1 cellular context compared by ENCODE assay signal in the genomic region with DNA sequence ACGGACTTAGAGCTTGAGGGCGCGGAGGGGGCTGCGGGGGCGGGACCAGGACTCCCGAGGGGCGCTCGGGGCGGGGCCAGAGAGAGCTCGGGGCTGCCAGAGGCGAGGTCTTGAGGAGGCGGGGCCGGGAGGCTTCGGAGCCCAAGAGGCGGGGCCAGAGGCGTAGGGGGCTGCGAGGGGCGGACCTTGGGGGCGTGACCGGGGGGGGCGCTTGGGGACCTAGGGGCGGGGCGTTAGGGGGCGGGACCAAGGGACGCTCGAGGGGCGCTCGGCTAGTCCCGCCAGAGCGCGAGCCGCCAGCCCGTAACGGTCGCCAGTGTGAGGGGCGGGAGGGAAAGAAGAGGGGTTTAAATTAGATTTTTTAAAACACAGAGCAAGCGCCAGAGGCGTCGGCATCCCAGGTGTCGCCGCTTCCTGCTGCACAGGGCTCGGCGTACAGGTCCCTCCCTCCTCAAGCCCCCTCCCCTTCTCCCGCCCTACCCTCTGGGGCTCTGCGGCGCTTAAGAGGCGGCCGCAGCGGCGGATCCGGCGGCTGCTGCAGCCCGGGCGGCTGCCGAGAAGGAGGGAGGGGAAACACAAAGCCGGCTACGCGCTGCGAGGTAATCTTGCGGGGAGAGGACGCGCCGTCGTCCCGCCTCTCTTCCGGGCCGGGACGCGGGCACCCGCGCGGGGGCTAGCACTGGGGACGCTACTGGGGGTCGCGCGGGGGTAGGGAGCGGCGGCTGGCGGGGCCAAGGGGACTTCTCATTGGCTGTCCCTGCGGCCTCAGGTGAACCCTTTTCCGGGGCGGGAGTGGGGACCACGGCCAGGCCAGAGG.
TF ChIP-seq lines count a peak whose summit lies in the region.

A gene with protein sequence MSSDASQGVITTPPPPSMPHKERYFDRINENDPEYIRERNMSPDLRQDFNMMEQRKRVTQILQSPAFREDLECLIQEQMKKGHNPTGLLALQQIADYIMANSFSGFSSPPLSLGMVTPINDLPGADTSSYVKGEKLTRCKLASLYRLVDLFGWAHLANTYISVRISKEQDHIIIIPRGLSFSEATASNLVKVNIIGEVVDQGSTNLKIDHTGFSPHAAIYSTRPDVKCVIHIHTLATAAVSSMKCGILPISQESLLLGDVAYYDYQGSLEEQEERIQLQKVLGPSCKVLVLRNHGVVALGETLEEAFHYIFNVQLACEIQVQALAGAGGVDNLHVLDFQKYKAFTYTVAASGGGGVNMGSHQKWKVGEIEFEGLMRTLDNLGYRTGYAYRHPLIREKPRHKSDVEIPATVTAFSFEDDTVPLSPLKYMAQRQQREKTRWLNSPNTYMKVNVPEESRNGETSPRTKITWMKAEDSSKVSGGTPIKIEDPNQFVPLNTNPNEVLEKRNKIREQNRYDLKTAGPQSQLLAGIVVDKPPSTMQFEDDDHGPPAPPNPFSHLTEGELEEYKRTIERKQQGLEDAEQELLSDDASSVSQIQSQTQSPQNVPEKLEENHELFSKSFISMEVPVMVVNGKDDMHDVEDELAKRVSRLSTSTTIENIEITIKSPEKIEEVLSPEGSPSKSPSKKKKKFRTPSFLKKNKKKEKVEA (plus strand): TSS at position 284 of the 817 bp plus-strand sequence. CDS start 92,670 bp downstream, outside the sequence.

TF ChIP-seq in HepG2, 621 proteins besides CTCF, POLR2A, EP300 and RAD21 (continued from another document and continues in another):
- TF ChIP-seq, protein P1, sequence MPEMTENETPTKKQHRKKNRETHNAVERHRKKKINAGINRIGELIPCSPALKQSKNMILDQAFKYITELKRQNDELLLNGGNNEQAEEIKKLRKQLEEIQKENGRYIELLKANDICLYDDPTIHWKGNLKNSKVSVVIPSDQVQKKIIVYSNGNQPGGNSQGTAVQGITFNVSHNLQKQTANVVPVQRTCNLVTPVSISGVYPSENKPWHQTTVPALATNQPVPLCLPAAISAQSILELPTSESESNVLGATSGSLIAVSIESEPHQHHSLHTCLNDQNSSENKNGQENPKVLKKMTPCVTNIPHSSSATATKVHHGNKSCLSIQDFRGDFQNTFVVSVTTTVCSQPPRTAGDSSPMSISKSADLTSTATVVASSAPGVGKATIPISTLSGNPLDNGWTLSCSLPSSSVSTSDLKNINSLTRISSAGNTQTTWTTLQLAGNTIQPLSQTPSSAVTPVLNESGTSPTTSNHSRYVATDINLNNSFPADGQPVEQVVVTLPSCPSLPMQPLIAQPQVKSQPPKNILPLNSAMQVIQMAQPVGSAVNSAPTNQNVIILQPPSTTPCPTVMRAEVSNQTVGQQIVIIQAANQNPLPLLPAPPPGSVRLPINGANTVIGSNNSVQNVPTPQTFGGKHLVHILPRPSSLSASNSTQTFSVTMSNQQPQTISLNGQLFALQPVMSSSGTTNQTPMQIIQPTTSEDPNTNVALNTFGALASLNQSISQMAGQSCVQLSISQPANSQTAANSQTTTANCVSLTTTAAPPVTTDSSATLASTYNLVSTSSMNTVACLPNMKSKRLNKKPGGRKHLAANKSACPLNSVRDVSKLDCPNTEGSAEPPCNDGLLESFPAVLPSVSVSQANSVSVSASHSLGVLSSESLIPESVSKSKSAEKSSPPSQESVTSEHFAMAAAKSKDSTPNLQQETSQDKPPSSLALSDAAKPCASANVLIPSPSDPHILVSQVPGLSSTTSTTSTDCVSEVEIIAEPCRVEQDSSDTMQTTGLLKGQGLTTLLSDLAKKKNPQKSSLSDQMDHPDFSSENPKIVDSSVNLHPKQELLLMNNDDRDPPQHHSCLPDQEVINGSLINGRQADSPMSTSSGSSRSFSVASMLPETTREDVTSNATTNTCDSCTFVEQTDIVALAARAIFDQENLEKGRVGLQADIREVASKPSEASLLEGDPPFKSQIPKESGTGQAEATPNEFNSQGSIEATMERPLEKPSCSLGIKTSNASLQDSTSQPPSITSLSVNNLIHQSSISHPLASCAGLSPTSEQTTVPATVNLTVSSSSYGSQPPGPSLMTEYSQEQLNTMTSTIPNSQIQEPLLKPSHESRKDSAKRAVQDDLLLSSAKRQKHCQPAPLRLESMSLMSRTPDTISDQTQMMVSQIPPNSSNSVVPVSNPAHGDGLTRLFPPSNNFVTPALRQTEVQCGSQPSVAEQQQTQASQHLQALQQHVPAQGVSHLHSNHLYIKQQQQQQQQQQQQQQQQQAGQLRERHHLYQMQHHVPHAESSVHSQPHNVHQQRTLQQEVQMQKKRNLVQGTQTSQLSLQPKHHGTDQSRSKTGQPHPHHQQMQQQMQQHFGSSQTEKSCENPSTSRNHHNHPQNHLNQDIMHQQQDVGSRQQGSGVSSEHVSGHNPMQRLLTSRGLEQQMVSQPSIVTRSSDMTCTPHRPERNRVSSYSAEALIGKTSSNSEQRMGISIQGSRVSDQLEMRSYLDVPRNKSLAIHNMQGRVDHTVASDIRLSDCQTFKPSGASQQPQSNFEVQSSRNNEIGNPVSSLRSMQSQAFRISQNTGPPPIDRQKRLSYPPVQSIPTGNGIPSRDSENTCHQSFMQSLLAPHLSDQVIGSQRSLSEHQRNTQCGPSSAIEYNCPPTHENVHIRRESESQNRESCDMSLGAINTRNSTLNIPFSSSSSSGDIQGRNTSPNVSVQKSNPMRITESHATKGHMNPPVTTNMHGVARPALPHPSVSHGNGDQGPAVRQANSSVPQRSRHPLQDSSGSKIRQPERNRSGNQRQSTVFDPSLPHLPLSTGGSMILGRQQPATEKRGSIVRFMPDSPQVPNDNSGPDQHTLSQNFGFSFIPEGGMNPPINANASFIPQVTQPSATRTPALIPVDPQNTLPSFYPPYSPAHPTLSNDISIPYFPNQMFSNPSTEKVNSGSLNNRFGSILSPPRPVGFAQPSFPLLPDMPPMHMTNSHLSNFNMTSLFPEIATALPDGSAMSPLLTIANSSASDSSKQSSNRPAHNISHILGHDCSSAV (CRISPR knock-in tag; IDR thresholded peaks at IDR 0.05; ENCODE audit: borderline replicate concordance), result no peak
- TF ChIP-seq ZNF34 (CRISPR knock-in tag; IDR thresholded peaks at IDR 0.05; ENCODE audit: borderline replicate concordance) (no peak), RCOR2 (CRISPR knock-in tag; IDR thresholded peaks at IDR 0.05) (no peak), TBX3 (IDR thresholded peaks at IDR 0.05; ENCODE audit: borderline replicate concordance) (no peak), ZNF20 (CRISPR knock-in tag; IDR thresholded peaks at IDR 0.05) (peak; percentile 81; the same call in 1 of the 2 replicates), FOXA3 (CRISPR knock-in tag; IDR thresholded peaks at IDR 0.05) (no peak), NKX3-1 (CRISPR knock-in tag; IDR thresholded peaks at IDR 0.05) (no peak), ZNF337 (CRISPR knock-in tag; IDR thresholded peaks at IDR 0.05; ENCODE audit: borderline replicate concordance, low read depth) (no peak), SALL1 (CRISPR knock-in tag; IDR thresholded peaks at IDR 0.05) (peak; percentile 58; the same call in 1 of the 2 replicates), ZFP36L1 (CRISPR knock-in tag; IDR thresholded peaks at IDR 0.05) (no peak), GFI1 (CRISPR knock-in tag; IDR thresholded peaks at IDR 0.05; ENCODE audit: borderline replicate concordance) (no peak)
- TF ChIP-seq, protein P2, sequence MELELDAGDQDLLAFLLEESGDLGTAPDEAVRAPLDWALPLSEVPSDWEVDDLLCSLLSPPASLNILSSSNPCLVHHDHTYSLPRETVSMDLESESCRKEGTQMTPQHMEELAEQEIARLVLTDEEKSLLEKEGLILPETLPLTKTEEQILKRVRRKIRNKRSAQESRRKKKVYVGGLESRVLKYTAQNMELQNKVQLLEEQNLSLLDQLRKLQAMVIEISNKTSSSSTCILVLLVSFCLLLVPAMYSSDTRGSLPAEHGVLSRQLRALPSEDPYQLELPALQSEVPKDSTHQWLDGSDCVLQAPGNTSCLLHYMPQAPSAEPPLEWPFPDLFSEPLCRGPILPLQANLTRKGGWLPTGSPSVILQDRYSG (CRISPR knock-in tag; IDR thresholded peaks at IDR 0.05), result no peak
- TF ChIP-seq, protein P3, sequence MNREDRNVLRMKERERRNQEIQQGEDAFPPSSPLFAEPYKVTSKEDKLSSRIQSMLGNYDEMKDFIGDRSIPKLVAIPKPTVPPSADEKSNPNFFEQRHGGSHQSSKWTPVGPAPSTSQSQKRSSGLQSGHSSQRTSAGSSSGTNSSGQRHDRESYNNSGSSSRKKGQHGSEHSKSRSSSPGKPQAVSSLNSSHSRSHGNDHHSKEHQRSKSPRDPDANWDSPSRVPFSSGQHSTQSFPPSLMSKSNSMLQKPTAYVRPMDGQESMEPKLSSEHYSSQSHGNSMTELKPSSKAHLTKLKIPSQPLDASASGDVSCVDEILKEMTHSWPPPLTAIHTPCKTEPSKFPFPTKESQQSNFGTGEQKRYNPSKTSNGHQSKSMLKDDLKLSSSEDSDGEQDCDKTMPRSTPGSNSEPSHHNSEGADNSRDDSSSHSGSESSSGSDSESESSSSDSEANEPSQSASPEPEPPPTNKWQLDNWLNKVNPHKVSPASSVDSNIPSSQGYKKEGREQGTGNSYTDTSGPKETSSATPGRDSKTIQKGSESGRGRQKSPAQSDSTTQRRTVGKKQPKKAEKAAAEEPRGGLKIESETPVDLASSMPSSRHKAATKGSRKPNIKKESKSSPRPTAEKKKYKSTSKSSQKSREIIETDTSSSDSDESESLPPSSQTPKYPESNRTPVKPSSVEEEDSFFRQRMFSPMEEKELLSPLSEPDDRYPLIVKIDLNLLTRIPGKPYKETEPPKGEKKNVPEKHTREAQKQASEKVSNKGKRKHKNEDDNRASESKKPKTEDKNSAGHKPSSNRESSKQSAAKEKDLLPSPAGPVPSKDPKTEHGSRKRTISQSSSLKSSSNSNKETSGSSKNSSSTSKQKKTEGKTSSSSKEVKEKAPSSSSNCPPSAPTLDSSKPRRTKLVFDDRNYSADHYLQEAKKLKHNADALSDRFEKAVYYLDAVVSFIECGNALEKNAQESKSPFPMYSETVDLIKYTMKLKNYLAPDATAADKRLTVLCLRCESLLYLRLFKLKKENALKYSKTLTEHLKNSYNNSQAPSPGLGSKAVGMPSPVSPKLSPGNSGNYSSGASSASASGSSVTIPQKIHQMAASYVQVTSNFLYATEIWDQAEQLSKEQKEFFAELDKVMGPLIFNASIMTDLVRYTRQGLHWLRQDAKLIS (CRISPR knock-in tag; IDR thresholded peaks at IDR 0.05), result no peak
- TF ChIP-seq, protein P4, sequence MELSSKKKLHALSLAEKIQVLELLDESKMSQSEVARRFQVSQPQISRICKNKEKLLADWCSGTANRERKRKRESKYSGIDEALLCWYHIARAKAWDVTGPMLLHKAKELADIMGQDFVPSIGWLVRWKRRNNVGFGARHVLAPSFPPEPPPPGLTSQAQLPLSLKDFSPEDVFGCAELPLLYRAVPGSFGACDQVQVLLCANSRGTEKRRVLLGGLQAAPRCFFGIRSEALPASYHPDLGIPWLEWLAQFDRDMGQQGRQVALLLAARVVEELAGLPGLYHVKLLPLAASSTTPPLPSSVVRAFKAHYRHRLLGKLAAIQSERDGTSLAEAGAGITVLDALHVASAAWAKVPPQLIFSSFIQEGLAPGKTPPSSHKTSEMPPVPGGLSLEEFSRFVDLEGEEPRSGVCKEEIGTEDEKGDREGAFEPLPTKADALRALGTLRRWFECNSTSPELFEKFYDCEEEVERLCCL (CRISPR knock-in tag; IDR thresholded peaks at IDR 0.05; ENCODE audit: borderline replicate concordance), result no peak
- TF ChIP-seq, protein P5, sequence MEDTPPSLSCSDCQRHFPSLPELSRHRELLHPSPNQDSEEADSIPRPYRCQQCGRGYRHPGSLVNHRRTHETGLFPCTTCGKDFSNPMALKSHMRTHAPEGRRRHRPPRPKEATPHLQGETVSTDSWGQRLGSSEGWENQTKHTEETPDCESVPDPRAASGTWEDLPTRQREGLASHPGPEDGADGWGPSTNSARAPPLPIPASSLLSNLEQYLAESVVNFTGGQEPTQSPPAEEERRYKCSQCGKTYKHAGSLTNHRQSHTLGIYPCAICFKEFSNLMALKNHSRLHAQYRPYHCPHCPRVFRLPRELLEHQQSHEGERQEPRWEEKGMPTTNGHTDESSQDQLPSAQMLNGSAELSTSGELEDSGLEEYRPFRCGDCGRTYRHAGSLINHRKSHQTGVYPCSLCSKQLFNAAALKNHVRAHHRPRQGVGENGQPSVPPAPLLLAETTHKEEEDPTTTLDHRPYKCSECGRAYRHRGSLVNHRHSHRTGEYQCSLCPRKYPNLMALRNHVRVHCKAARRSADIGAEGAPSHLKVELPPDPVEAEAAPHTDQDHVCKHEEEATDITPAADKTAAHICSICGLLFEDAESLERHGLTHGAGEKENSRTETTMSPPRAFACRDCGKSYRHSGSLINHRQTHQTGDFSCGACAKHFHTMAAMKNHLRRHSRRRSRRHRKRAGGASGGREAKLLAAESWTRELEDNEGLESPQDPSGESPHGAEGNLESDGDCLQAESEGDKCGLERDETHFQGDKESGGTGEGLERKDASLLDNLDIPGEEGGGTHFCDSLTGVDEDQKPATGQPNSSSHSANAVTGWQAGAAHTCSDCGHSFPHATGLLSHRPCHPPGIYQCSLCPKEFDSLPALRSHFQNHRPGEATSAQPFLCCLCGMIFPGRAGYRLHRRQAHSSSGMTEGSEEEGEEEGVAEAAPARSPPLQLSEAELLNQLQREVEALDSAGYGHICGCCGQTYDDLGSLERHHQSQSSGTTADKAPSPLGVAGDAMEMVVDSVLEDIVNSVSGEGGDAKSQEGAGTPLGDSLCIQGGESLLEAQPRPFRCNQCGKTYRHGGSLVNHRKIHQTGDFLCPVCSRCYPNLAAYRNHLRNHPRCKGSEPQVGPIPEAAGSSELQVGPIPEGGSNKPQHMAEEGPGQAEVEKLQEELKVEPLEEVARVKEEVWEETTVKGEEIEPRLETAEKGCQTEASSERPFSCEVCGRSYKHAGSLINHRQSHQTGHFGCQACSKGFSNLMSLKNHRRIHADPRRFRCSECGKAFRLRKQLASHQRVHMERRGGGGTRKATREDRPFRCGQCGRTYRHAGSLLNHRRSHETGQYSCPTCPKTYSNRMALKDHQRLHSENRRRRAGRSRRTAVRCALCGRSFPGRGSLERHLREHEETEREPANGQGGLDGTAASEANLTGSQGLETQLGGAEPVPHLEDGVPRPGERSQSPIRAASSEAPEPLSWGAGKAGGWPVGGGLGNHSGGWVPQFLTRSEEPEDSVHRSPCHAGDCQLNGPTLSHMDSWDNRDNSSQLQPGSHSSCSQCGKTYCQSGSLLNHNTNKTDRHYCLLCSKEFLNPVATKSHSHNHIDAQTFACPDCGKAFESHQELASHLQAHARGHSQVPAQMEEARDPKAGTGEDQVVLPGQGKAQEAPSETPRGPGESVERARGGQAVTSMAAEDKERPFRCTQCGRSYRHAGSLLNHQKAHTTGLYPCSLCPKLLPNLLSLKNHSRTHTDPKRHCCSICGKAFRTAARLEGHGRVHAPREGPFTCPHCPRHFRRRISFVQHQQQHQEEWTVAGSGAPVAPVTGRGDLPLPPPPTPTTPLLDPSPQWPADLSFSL (CRISPR knock-in tag; IDR thresholded peaks at IDR 0.05), result no peak
- TF ChIP-seq, protein P6, sequence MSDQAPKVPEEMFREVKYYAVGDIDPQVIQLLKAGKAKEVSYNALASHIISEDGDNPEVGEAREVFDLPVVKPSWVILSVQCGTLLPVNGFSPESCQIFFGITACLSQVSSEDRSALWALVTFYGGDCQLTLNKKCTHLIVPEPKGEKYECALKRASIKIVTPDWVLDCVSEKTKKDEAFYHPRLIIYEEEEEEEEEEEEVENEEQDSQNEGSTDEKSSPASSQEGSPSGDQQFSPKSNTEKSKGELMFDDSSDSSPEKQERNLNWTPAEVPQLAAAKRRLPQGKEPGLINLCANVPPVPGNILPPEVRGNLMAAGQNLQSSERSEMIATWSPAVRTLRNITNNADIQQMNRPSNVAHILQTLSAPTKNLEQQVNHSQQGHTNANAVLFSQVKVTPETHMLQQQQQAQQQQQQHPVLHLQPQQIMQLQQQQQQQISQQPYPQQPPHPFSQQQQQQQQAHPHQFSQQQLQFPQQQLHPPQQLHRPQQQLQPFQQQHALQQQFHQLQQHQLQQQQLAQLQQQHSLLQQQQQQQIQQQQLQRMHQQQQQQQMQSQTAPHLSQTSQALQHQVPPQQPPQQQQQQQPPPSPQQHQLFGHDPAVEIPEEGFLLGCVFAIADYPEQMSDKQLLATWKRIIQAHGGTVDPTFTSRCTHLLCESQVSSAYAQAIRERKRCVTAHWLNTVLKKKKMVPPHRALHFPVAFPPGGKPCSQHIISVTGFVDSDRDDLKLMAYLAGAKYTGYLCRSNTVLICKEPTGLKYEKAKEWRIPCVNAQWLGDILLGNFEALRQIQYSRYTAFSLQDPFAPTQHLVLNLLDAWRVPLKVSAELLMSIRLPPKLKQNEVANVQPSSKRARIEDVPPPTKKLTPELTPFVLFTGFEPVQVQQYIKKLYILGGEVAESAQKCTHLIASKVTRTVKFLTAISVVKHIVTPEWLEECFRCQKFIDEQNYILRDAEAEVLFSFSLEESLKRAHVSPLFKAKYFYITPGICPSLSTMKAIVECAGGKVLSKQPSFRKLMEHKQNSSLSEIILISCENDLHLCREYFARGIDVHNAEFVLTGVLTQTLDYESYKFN (CRISPR knock-in tag; conservative IDR thresholded peaks at IDR 0.05), result peak; percentile 38; the same call in 1 of the 2 replicates
